23 cellular contexts compared by ENCODE assay signal in the genomic region with DNA sequence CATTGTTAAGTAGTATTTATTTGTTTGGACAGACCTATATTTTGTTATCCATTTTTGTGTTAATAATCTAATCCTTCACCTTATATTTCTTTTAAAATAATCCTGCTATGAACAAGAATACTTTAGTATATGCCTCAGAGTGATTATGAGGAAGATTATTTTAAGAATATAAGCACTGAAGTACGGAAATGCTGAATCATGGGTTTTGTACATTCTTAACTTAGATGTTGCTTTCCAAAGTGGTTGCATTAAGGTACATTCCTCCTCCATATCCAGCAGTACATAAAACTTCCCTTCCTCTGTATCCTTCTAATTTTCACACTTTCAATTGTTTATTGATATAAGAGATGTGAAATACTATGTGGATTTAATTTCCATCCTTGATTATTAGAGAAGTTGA.
DNase-seq lines count a peak whose midpoint lies in the region; ATAC-seq, FAIRE-seq and TF ChIP-seq lines count a peak whose summit lies in the region.
"Had no signal": no experiment of that assay in that cellular context is flagged by ENCODE, and none has a peak within 500 bp of the region (broad histone marks: within the 10 kb centered on the region; RNA-seq: fewer than 3 reads in every experiment).

No MANE protein-coding gene starts in this region.

- no peak overlapping the region for H2AFZ ChIP-seq in IMR-90 (replicated peaks; ENCODE audit: low read length, poor library complexity)

- CTCF ChIA-PET in A549 (lab: Yijun Ruan, JAX) (no interaction called here), IMR-90 (lab: Yijun Ruan, JAX) (no interaction called here)

- ATAC-seq in A549 (no peak), IMR-90 (ENCODE audit: low read depth) (no peak), left lobe of liver (no peak)
- ATAC-seq: CD8-positive, alpha-beta T cell had no signal

- no peak for TF ChIP-seq CTCF in A549 (IDR thresholded peaks at IDR 0.05)
- no peak for TF ChIP-seq CTCF in IMR-90 (conservative IDR thresholded peaks at IDR 0.05; ENCODE audit: low read depth, low read length)
- no peak for TF ChIP-seq CTCF in choroid plexus epithelial cell (conservative IDR thresholded peaks at IDR 0.05; ENCODE audit: low read depth, low read length)
- no peak for TF ChIP-seq CTCF in prostate gland (IDR thresholded peaks at IDR 0.05)

- TF ChIP-seq RAD21 in A549 (conservative IDR thresholded peaks at IDR 0.05 in 1 of 2, IDR thresholded peaks at IDR 0.05 in 1 of 2) (no peak), IMR-90 (IDR thresholded peaks at IDR 0.05; ENCODE audit: low read length) (no peak)

- DNase-seq in A549 (ENCODE audit: low read depth in 1 of 2, low spot score in 1 of 2) (no peak), EH (ENCODE audit: low read depth) (peak; percentile 0), IMR-90 (no peak), choroid plexus epithelial cell (ENCODE audit: low read depth) (peak; percentile 1), dermis blood vessel endothelial cell (no peak), prostate gland (ENCODE audit: low spot score) (no peak), left lobe of liver (ENCODE audit: low spot score) (no peak)
- DNase-seq in stimulated activated CD8-positive, alpha-beta memory T cell treated with anti-CD3 and anti-CD28 coated beads, Interleukin-4, amount 100 ng/mL, for 48 hours: no peak
- DNase-seq: 8988T; AML-193; Caco-2; Calu3; CD4-positive, alpha-beta T cell; CD8-positive, alpha-beta T cell; DMS79 treated with DMSO at 0.1 percent for 48 hours; EL; GF-D8 had no signal

- H3K4me1 ChIP-seq in A549 (no peaks in the 10 kb centered on the region), IMR-90 (ENCODE audit: control insufficient read depth, insufficient read depth, low read length) (no peaks in the 10 kb centered on the region), prostate gland (replicated peaks) (no peaks in the 10 kb centered on the region)
- H3K4me1 ChIP-seq: BLaER1 treated with 17β-estradiol and CSF1 and Interleukin-3, amounts not matched to agents 10 nM and 100 nM; Caco-2 had no signal

- intact Hi-C loops in IMR-90 (cut with micrococcal nuclease) (no loop called here), prostate gland (cut with DNase I) (no loop called here)

- no peak overlapping the region for H2BK20ac ChIP-seq in IMR-90 (ENCODE audit: low read depth, low read length)

- H2AK5ac ChIP-seq in IMR-90 (ENCODE audit: low read depth, low read length): no peak overlapping the region

- POLR2A ChIA-PET in A549 (lab: Yijun Ruan, JAX): no interaction called here
- POLR2A ChIA-PET in IMR-90 (lab: Charles Lee; ENCODE audit: unreplicated experiment): no interaction called here

- H2BK15ac ChIP-seq in IMR-90 (ENCODE audit: low read depth, low read length): no peak overlapping the region

- in situ Hi-C loops in IMR-90 (cut with MboI; ENCODE audit: low sequenced_read_pairs): no loop called here

- H3K4me3 ChIP-seq in A549 (no peak overlapping the region), IMR-90 (ENCODE audit: insufficient read depth, low read depth, low read length) (no peak overlapping the region), choroid plexus epithelial cell (ENCODE audit: low read depth, low read length) (no peak overlapping the region), prostate gland (no peak overlapping the region)
- H3K4me3 ChIP-seq: BLaER1 treated with 17β-estradiol and CSF1 and Interleukin-3, amounts not matched to agents 10 nM and 100 nM had no signal

- TF ChIP-seq POLR2A in A549 (IDR thresholded peaks at IDR 0.05; ENCODE audit: low read length): no peak
- no peak for TF ChIP-seq POLR2A in IMR-90 (IDR thresholded peaks at IDR 0.05; ENCODE audit: low read depth, low read length)
- no peak for TF ChIP-seq POLR2A in prostate gland (IDR thresholded peaks at IDR 0.05)

- no peak overlapping the region for H2BK120ac ChIP-seq in IMR-90 (ENCODE audit: low read depth, low read length)

- no peak overlapping the region for H3K18ac ChIP-seq in IMR-90 (ENCODE audit: low read depth, low read length)

- H3K4me2 ChIP-seq in A549: no peak overlapping the region
- no peak overlapping the region for H3K4me2 ChIP-seq in IMR-90 (ENCODE audit: low read depth, low read length)
- H3K4me2 ChIP-seq: BLaER1 treated with 17β-estradiol and CSF1 and Interleukin-3, amounts not matched to agents 10 nM and 100 nM had no signal

- no peak overlapping the region for H3K27ac ChIP-seq in A549
- no peak overlapping the region for H3K27ac ChIP-seq in IMR-90 (ENCODE audit: insufficient read depth, low read length)
- no peak overlapping the region for H3K27ac ChIP-seq in prostate gland
- H3K27ac ChIP-seq: BLaER1 treated with 17β-estradiol and CSF1 and Interleukin-3, amounts not matched to agents 10 nM and 100 nM; C4-2B had no signal

- H3K27me3 ChIP-seq in IMR-90 (ENCODE audit: control insufficient read depth, insufficient read depth, low read length) (no peaks in the 10 kb centered on the region), prostate gland (replicated peaks; ENCODE audit: insufficient read depth) (no peaks in the 10 kb centered on the region)
- H3K27me3 ChIP-seq: BLaER1 treated with 17β-estradiol and CSF1 and Interleukin-3, amounts not matched to agents 10 nM and 100 nM had no signal

- FAIRE-seq in A549 (lab: Jason Lieb, UNC): no peak
- FAIRE-seq: A204.1, D721Med, GM12891, GM19239 had no signal

- H3K9me3 ChIP-seq in A549 (no peaks in the 10 kb centered on the region), IMR-90 (ENCODE audit: control insufficient read depth, insufficient read depth, low read length) (no peaks in the 10 kb centered on the region), prostate gland (no peaks in the 10 kb centered on the region)
- H3K9me3 ChIP-seq: BLaER1 treated with 17β-estradiol and CSF1 and Interleukin-3, amounts not matched to agents 10 nM and 100 nM; Caco-2 had no signal

- H4K20me1 ChIP-seq in IMR-90 (ENCODE audit: insufficient read depth, low read length): no peaks in the 10 kb centered on the region
- H4K20me1 ChIP-seq: BLaER1 treated with 17β-estradiol and CSF1 and Interleukin-3, amounts not matched to agents 10 nM and 100 nM had no signal

- H4K91ac ChIP-seq in IMR-90 (ENCODE audit: insufficient read depth, low read depth, low read length): no peak overlapping the region

- H3K9me1 ChIP-seq in IMR-90 (ENCODE audit: insufficient read depth, low read length): no peaks in the 10 kb centered on the region

- H3K14ac ChIP-seq in IMR-90 (replicated peaks; ENCODE audit: low read depth, low read length): no peak overlapping the region

- 6% methylated on average over 1 of the region's 1 CpG for WGBS in A549 (ENCODE audit: missing lambda C conversion rate)
- WGBS in IMR-90 (ENCODE audit: extremely low coverage in 2 of 2, insufficient read length in 1 of 2), 2 experiments: no CpG with 5 or more reads among the region's 1 CpG
- WGBS in prostate gland: 91% methylated on average over 1 of the region's 1 CpG

- no peaks in the 10 kb centered on the region for H3K79me1 ChIP-seq in IMR-90 (ENCODE audit: low read depth in 1 of 2, low read length in 2 of 2)

- H3K23ac ChIP-seq in IMR-90 (ENCODE audit: low read depth, low read length): no peak overlapping the region

- no peak for TF ChIP-seq EP300 in A549 (IDR thresholded peaks at IDR 0.05)

- H3K36me3 ChIP-seq in IMR-90 (ENCODE audit: control insufficient read depth, insufficient read depth, low read length) (no peaks in the 10 kb centered on the region), prostate gland (no peaks in the 10 kb centered on the region)
- H3K36me3 ChIP-seq: BLaER1 treated with 17β-estradiol and CSF1 and Interleukin-3, amounts not matched to agents 10 nM and 100 nM had no signal

- H3K4ac ChIP-seq in IMR-90 (ENCODE audit: low read depth, low read length): no peak overlapping the region

- no TSS peak for BruUV-seq in IMR-90 (replicated peaks; lab: Mats Ljungman, UMichigan)

- H4K8ac ChIP-seq in IMR-90 (ENCODE audit: low read depth in 2 of 2, low read length in 2 of 2): no peak overlapping the region

- no peak overlapping the region for H3K56ac ChIP-seq in IMR-90 (ENCODE audit: extremely low read depth, insufficient read depth, low read length)

- H3K9ac ChIP-seq in IMR-90 (ENCODE audit: low read depth, low read length): no peak overlapping the region
- H3K9ac ChIP-seq: BLaER1 treated with 17β-estradiol and CSF1 and Interleukin-3, amounts not matched to agents 10 nM and 100 nM had no signal

- H4K5ac ChIP-seq in IMR-90 (ENCODE audit: low read depth, low read length): no peak overlapping the region

- no peak overlapping the region for H2BK5ac ChIP-seq in IMR-90 (ENCODE audit: low read depth, low read length, poor library complexity, severe bottlenecking)

- dilution Hi-C loops in IMR-90 (cut with HindIII; ENCODE audit: low sequenced_read_pairs, unreplicated experiment): no loop called here

- H2AK9ac ChIP-seq in IMR-90 (replicated peaks; ENCODE audit: low read depth, low read length, poor library complexity): no peak overlapping the region

TF ChIP-seq in A549, 52 proteins besides CTCF, POLR2A, EP300 and RAD21:
- TF ChIP-seq HDAC2 (IDR thresholded peaks at IDR 0.05): no peak
- TF ChIP-seq, protein P1, sequence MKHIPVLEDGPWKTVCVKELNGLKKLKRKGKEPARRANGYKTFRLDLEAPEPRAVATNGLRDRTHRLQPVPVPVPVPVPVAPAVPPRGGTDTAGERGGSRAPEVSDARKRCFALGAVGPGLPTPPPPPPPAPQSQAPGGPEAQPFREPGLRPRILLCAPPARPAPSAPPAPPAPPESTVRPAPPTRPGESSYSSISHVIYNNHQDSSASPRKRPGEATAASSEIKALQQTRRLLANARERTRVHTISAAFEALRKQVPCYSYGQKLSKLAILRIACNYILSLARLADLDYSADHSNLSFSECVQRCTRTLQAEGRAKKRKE (CRISPR knock-in tag; IDR thresholded peaks at IDR 0.05; ENCODE audit: low read depth): no peak
- TF ChIP-seq MAFK (IDR thresholded peaks at IDR 0.05; ENCODE audit: partially characterized antibody): peak; percentile 54
- no peak for TF ChIP-seq FOSB (CRISPR knock-in tag; IDR thresholded peaks at IDR 0.05)

TF ChIP-seq in IMR-90, 13 proteins besides CTCF, POLR2A, EP300 and RAD21:
- TF ChIP-seq MAFK (IDR thresholded peaks at IDR 0.05; ENCODE audit: low read depth, low read length): peak; percentile 69
- TF ChIP-seq USF2 (IDR thresholded peaks at IDR 0.05; ENCODE audit: low read depth, low read length): no peak
- no peak for TF ChIP-seq MXI1 (IDR thresholded peaks at IDR 0.05; ENCODE audit: borderline replicate concordance, low read depth, low read length)
- no peak for TF ChIP-seq RCOR1 (IDR thresholded peaks at IDR 0.05; ENCODE audit: insufficient replicate concordance, low read length)
- no peak for TF ChIP-seq CHD1 (IDR thresholded peaks at IDR 0.05; ENCODE audit: low read depth, low read length)
- TF ChIP-seq MAZ (IDR thresholded peaks at IDR 0.05; ENCODE audit: borderline replicate concordance, low read depth, low read length): no peak

Comparison
In these comparisons a context has a peak if more than half of its experiments do, and no peak if none do; other contexts are left out.
1. DNase-seq: peak in EH (single experiment) and choroid plexus epithelial cell (single experiment); none in A549 (0 of 2), IMR-90 (single experiment), dermis blood vessel endothelial cell (single experiment), prostate gland (single experiment), stimulated activated CD8-positive, alpha-beta memory T cell treated with anti-CD3 and anti-CD28 coated beads, Interleukin-4, amount 100 ng/mL, for 48 hours (single experiment) and left lobe of liver (single experiment).